ENCODE assay signal across 18 cellular contexts in genomic region chr2:76316691-76317090, GRCh38.
DNase-seq lines count a peak whose midpoint lies in the region.
"Had no signal": no experiment of that assay in that cellular context is flagged by ENCODE, and none has a peak within 500 bp of the region (broad histone marks: within the 10 kb centered on the region; RNA-seq: fewer than 3 reads in every experiment).

No MANE protein-coding gene starts in this region.

- H3K27ac ChIP-seq in Karpas-422 (ENCODE audit: low read length), result no peak overlapping the region
- H3K27ac ChIP-seq: 22Rv1; BLaER1 treated with 17β-estradiol and CSF1 and Interleukin-3, amounts not matched to agents 10 nM and 100 nM; SK-N-MC had no signal

- no peaks in the 10 kb centered on the region for H4K20me1 ChIP-seq in Karpas-422 (ENCODE audit: insufficient read depth, low read depth, low read length)
- H4K20me1 ChIP-seq: BLaER1 treated with 17β-estradiol and CSF1 and Interleukin-3, amounts not matched to agents 10 nM and 100 nM had no signal

- no peak overlapping the region for H3K9ac ChIP-seq in Karpas-422 (ENCODE audit: low read length)
- H3K9ac ChIP-seq: BLaER1 treated with 17β-estradiol and CSF1 and Interleukin-3, amounts not matched to agents 10 nM and 100 nM had no signal

- H3K9me3 ChIP-seq in Karpas-422 (ENCODE audit: low read length), result peaks cover 20% of the 10 kb centered on the region

- H2AFZ ChIP-seq in Karpas-422 (ENCODE audit: low read length), result no peak overlapping the region

- no peaks in the 10 kb centered on the region for H3K36me3 ChIP-seq in Karpas-422 (ENCODE audit: insufficient read depth, low read length)

- H3K27me3 ChIP-seq in Karpas-422 (ENCODE audit: low read length), result no peaks in the 10 kb centered on the region
- H3K27me3 ChIP-seq: BLaER1 treated with 17β-estradiol and CSF1 and Interleukin-3, amounts not matched to agents 10 nM and 100 nM had no signal

- H3K79me2 ChIP-seq in Karpas-422 (ENCODE audit: low read length), result no peaks in the 10 kb centered on the region

- DNase-seq in NCI-H1417 (lab: John Stamatoyannopoulos, UW), result peak in 2 of 3 experiments; percentile 29 to 40
- no peak for DNase-seq in NCI-H1417 treated with DMSO at 0.1 percent for 48 hours (lab: John Stamatoyannopoulos, UW)
- peak; percentile 44 for DNase-seq in NCI-H1436 (lab: John Stamatoyannopoulos, UW)
- DNase-seq in NCI-H526 (lab: John Stamatoyannopoulos, UW), result peak; percentile 38 to 62
- peak; percentile 61 for DNase-seq in islet precursor cell
- no peak for DNase-seq in Karpas-422
- DNase-seq in HUDEP-2 (lab: John Stamatoyannopoulos, UW; ENCODE audit: unreplicated experiment in 76 of 76), result no peak
- no peak for DNase-seq in hepatic stellate cell (ENCODE audit: low spot score)
- DNase-seq: CD4-positive, alpha-beta memory T cell; MV-4-11; NCI-H1105 treated with DMSO at 0.1 percent for 48 hours; NCI-H2227 treated with DMSO at 0.1 percent for 48 hours; NCI-H510A; PC-3; SHP77 treated with DMSO at 0.1 percent for 48 hours had no signal

- H3K4me2 ChIP-seq in Karpas-422 (ENCODE audit: low read depth, low read length, poor library complexity, severe bottlenecking), result no peak overlapping the region
- H3K4me2 ChIP-seq: BLaER1 treated with 17β-estradiol and CSF1 and Interleukin-3, amounts not matched to agents 10 nM and 100 nM had no signal

- no peaks in the 10 kb centered on the region for H3K9me2 ChIP-seq in Karpas-422 (replicated peaks; ENCODE audit: insufficient read depth, low read length)

- no peak overlapping the region for H3K4me3 ChIP-seq in Karpas-422 (ENCODE audit: low read length)
- H3K4me3 ChIP-seq: BLaER1 treated with 17β-estradiol and CSF1 and Interleukin-3, amounts not matched to agents 10 nM and 100 nM; SK-N-MC had no signal

- no peaks in the 10 kb centered on the region for H3K4me1 ChIP-seq in Karpas-422 (ENCODE audit: low read length)

Comparison
In these comparisons a context has a peak if more than half of its experiments do, and no peak if none do; other contexts are left out.
1. DNase-seq: peak in NCI-H1417 (2 of 3), NCI-H1436 (single experiment), NCI-H526 (2 of 2) and islet precursor cell (single experiment); none in NCI-H1417 treated with DMSO at 0.1 percent for 48 hours (single experiment), Karpas-422 (single experiment), HUDEP-2 (0 of 76) and hepatic stellate cell (single experiment).